In genomic region chr11:119095066-119095880, GRCh38 we compare ENCODE assay signal across 1 cellular context.
TF ChIP-seq lines count a peak whose summit lies in the region.

No MANE protein-coding gene starts in this region.

TF ChIP-seq in HepG2, 621 proteins besides CTCF, POLR2A, EP300 and RAD21 (continued from another document and continues in another):
- TF ChIP-seq HNF1B (CRISPR knock-in tag; IDR thresholded peaks at IDR 0.05) (peak; percentile 91), CBFB (CRISPR knock-in tag; IDR thresholded peaks at IDR 0.05) (peak; percentile 82), ZFP82 (CRISPR knock-in tag; IDR thresholded peaks at IDR 0.05; ENCODE audit: borderline replicate concordance) (no peak), ZNF792 (CRISPR knock-in tag; IDR thresholded peaks at IDR 0.05) (peak; percentile 67; the same call in 1 of the 2 replicates), ZNF451 (CRISPR knock-in tag; IDR thresholded peaks at IDR 0.05) (0 out of 2 replicates have a peak, but pooled peaks have one; percentile 40), MAFK (conservative IDR thresholded peaks at IDR 0.05 in 1 of 2, IDR thresholded peaks at IDR 0.05 in 1 of 2; ENCODE audit: low read length in 2 of 2) (peak in 1 of 2 experiments; percentile 47; a peak in 1 of 4 replicates), KLF16 (CRISPR knock-in tag; IDR thresholded peaks at IDR 0.05) (peak in 1 of 2 experiments; percentile 90; a peak in 2 of 4 replicates), ZNF670 (CRISPR knock-in tag; IDR thresholded peaks at IDR 0.05; ENCODE audit: borderline replicate concordance) (peak; percentile 59), ZNF574 (CRISPR knock-in tag; IDR thresholded peaks at IDR 0.05) (peak; percentile 68), E2F1 (CRISPR knock-in tag; IDR thresholded peaks at IDR 0.05) (peak; percentile 99), TBP (CRISPR knock-in tag; IDR thresholded peaks at IDR 0.05) (0 out of 2 replicates have a peak, but pooled peaks have one; percentile 40), ZNF879 (CRISPR knock-in tag; IDR thresholded peaks at IDR 0.05) (0 out of 2 replicates have a peak, but pooled peaks have one; percentile 78), SKI (IDR thresholded peaks at IDR 0.05; ENCODE audit: partially characterized antibody) (peak; percentile 30), CBX5 (CRISPR knock-in tag; IDR thresholded peaks at IDR 0.05; ENCODE audit: borderline replicate concordance) (peak; percentile 35; the same call in 1 of the 2 replicates), KDM3A (CRISPR knock-in tag; IDR thresholded peaks at IDR 0.05; ENCODE audit: low read depth) (no peak), RBM22 (optimal IDR thresholded peaks at IDR 0.05; ENCODE audit: low read length) (peak; percentile 59), ZNF816 (CRISPR knock-in tag; IDR thresholded peaks at IDR 0.05; ENCODE audit: borderline replicate concordance) (peak; percentile 62; the same call in 1 of the 2 replicates), SNAPC2 (CRISPR knock-in tag; IDR thresholded peaks at IDR 0.05) (peak; percentile 71; the same call in 1 of the 2 replicates), NR0B2 (CRISPR knock-in tag; IDR thresholded peaks at IDR 0.05) (peak; percentile 89), THAP11 (CRISPR knock-in tag; IDR thresholded peaks at IDR 0.05) (peak; percentile 68; the same call in 1 of the 2 replicates), NAIF1 (CRISPR knock-in tag; IDR thresholded peaks at IDR 0.05; ENCODE audit: borderline replicate concordance) (no peak), THAP9 (CRISPR knock-in tag; IDR thresholded peaks at IDR 0.05; ENCODE audit: borderline replicate concordance) (peak; percentile 87; the same call in 1 of the 2 replicates), GATA4 (IDR thresholded peaks at IDR 0.05; ENCODE audit: borderline replicate concordance, low read depth) (peak; percentile 89), ARNT2 (CRISPR knock-in tag; IDR thresholded peaks at IDR 0.05; ENCODE audit: low read depth) (peak; percentile 96), MXD1 (CRISPR knock-in tag; IDR thresholded peaks at IDR 0.05) (peak; percentile 91), ZSCAN21 (CRISPR knock-in tag; IDR thresholded peaks at IDR 0.05; ENCODE audit: borderline replicate concordance) (peak; percentile 97), ZNF275 (CRISPR knock-in tag; IDR thresholded peaks at IDR 0.05; ENCODE audit: borderline replicate concordance) (peak; percentile 58; the same call in 1 of the 2 replicates), SPEN (CRISPR knock-in tag; IDR thresholded peaks at IDR 0.05; ENCODE audit: low read depth) (peak; percentile 23; the same call in 1 of the 2 replicates), MEIS2 (CRISPR knock-in tag; IDR thresholded peaks at IDR 0.05) (peak; percentile 77), E2F5 (CRISPR knock-in tag; conservative IDR thresholded peaks at IDR 0.05) (peak; percentile 93), HNF1A (IDR thresholded peaks at IDR 0.05; ENCODE audit: low read depth) (no peak), HNF1A (CRISPR knock-in tag; IDR thresholded peaks at IDR 0.05; ENCODE audit: borderline replicate concordance) (peak; percentile 2; the same call in 1 of the 2 replicates), REPIN1 (CRISPR knock-in tag; IDR thresholded peaks at IDR 0.05; ENCODE audit: borderline replicate concordance, low read depth) (peak; percentile 91), DBP (CRISPR knock-in tag; IDR thresholded peaks at IDR 0.05; ENCODE audit: not compliant biosample characterization) (peak; percentile 64), ZNF674 (CRISPR knock-in tag; IDR thresholded peaks at IDR 0.05; ENCODE audit: low read depth) (no peak), ZNF205 (CRISPR knock-in tag; IDR thresholded peaks at IDR 0.05) (peak; percentile 58; the same call in 1 of the 2 replicates), ATF4 (CRISPR knock-in tag; IDR thresholded peaks at IDR 0.05) (peak in 1 of 2 experiments; percentile 83; a peak in 2 of 4 replicates), IRF1 (CRISPR knock-in tag; IDR thresholded peaks at IDR 0.05; ENCODE audit: low read depth) (0 out of 2 replicates have a peak, but pooled peaks have one; percentile 58), ZNF224 (CRISPR knock-in tag; IDR thresholded peaks at IDR 0.05) (peak; percentile 95; the same call in 1 of the 2 replicates), CENPT (CRISPR knock-in tag; IDR thresholded peaks at IDR 0.05; ENCODE audit: low read depth) (peak; percentile 81; the same call in 1 of the 2 replicates), ZNF746 (CRISPR knock-in tag; IDR thresholded peaks at IDR 0.05) (0 out of 2 replicates have a peak, but pooled peaks have one; percentile 57)
